In genomic region chr20:2470432-2471193, GRCh38 we compare ENCODE assay signal across 1 cellular context.
TF ChIP-seq lines count a peak whose summit lies in the region.

Gene SNRPB, minus strand, starts transcription at chr20:2470789. Its CDS starts 99 bp downstream, at chr20:2470690.

TF ChIP-seq in HepG2, 621 proteins besides CTCF, POLR2A, EP300 and RAD21 (continued from another document and continues in another):
- TF ChIP-seq MTERF4 (CRISPR knock-in tag; IDR thresholded peaks at IDR 0.05) (peak; percentile 80), ZFP82 (CRISPR knock-in tag; IDR thresholded peaks at IDR 0.05; ENCODE audit: borderline replicate concordance) (peak; percentile 92; the same call in 1 of the 2 replicates), ZFAT (CRISPR knock-in tag; conservative IDR thresholded peaks at IDR 0.05) (peak; percentile 86), IRF2 (CRISPR knock-in tag; IDR thresholded peaks at IDR 0.05) (peak; percentile 100), HMG20A (CRISPR knock-in tag; IDR thresholded peaks at IDR 0.05; ENCODE audit: borderline replicate concordance) (peak; percentile 58; the same call in 1 of the 2 replicates), TOE1 (CRISPR knock-in tag; IDR thresholded peaks at IDR 0.05) (peak; percentile 100), ZNF614 (CRISPR knock-in tag; IDR thresholded peaks at IDR 0.05; ENCODE audit: borderline replicate concordance) (peak; percentile 99), PCBP2 (optimal IDR thresholded peaks at IDR 0.05; ENCODE audit: low read depth, low read length, poor library complexity, severe bottlenecking) (peak; percentile 56), SUZ12 (IDR thresholded peaks at IDR 0.05; ENCODE audit: low read depth, low read length) (0 out of 2 replicates have a peak, but pooled peaks have one; percentile 14), PBX3 (CRISPR knock-in tag; IDR thresholded peaks at IDR 0.05; ENCODE audit: borderline replicate concordance) (peak; percentile 80), IKZF5 (CRISPR knock-in tag; IDR thresholded peaks at IDR 0.05) (peak; percentile 99), ATF5 (CRISPR knock-in tag; IDR thresholded peaks at IDR 0.05; ENCODE audit: low read depth) (peak; percentile 98), DNMT1 (CRISPR knock-in tag; IDR thresholded peaks at IDR 0.05) (peak; percentile 98), ATF3 (CRISPR knock-in tag; IDR thresholded peaks at IDR 0.05) (peak; percentile 82), ZNF574 (CRISPR knock-in tag; IDR thresholded peaks at IDR 0.05) (peak; percentile 98), POGK (CRISPR knock-in tag; conservative IDR thresholded peaks at IDR 0.05) (peak; percentile 99), IRX3 (CRISPR knock-in tag; IDR thresholded peaks at IDR 0.05; ENCODE audit: borderline replicate concordance, low read depth) (peak; percentile 99), SNAPC2 (CRISPR knock-in tag; IDR thresholded peaks at IDR 0.05) (peak; percentile 98), ETV5 (CRISPR knock-in tag; IDR thresholded peaks at IDR 0.05; ENCODE audit: borderline replicate concordance) (peak; percentile 100), ZNF207 (IDR thresholded peaks at IDR 0.05; ENCODE audit: borderline replicate concordance) (no peak), ZNF563 (CRISPR knock-in tag; IDR thresholded peaks at IDR 0.05) (peak; percentile 98; the same call in 1 of the 2 replicates), RBM22 (optimal IDR thresholded peaks at IDR 0.05; ENCODE audit: low read length) (peak; percentile 98), AHDC1 (CRISPR knock-in tag; IDR thresholded peaks at IDR 0.05; ENCODE audit: borderline replicate concordance) (peak; percentile 75; the same call in 1 of the 2 replicates), ZSCAN29 (CRISPR knock-in tag; conservative IDR thresholded peaks at IDR 0.05) (0 out of 2 replicates have a peak, but pooled peaks have one; percentile 93), MTF2 (CRISPR knock-in tag; IDR thresholded peaks at IDR 0.05; ENCODE audit: borderline replicate concordance) (no peak; the same call in 1 of the 2 replicates), ZNF737 (CRISPR knock-in tag; IDR thresholded peaks at IDR 0.05; ENCODE audit: borderline replicate concordance) (peak; percentile 99), ISL2 (CRISPR knock-in tag; IDR thresholded peaks at IDR 0.05) (peak; percentile 90), ZBTB49 (CRISPR knock-in tag; IDR thresholded peaks at IDR 0.05; ENCODE audit: borderline replicate concordance) (peak; percentile 96; the same call in 1 of the 2 replicates), ZNF280D (CRISPR knock-in tag; IDR thresholded peaks at IDR 0.05) (peak; percentile 94)
